In the genomic region with DNA sequence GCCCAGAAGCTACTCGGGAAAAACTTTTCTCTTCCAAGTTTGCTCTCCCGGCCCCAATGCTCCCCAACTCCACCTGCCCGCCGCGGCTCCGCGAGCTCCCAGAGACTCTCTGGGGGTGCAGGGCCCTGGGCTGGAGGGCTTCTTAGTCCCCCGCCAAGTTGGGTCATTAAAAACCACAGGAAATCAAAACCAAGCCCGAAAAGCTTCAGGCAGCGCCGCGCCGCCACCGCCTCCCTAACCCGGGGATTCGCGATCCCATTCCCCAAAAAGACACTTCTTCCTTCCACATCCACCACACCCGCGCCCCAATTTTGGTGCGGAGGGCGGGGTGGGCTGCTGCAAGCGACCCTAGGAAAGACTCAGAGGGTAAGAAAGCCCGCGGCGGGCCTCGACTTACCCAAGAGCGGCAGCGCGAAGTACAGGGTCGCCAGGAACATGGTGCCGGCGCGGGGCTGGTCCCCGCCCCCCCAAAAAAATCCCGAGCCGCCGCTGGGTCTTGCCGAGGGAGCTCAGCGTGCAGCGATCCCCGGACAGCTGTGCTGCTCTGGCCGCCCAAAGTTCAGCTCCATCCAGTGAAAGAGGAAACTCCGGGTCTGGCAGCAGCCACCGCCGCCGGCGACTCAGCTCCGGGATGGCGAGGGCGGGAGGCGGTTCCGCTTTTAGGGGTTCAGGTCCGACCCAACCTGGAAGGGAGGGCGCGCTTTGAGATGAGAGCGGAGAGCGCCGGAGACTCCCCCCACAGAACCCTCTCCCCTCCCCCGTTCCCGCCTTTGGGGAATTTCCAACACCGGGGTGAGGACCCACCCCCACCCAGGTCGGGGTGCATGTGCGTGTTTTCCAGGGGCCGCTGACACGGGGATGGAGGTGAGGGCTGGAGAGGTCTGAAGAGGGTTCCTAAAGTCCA, we compare ENCODE assay signal across 8 cellular contexts. TPM values are rescaled to one million over a fixed set of nuclear protein-coding genes. Genes with fewer than 3 reads are reported as not detected.
DNase-seq lines count a peak whose midpoint lies in the region; ATAC-seq and TF ChIP-seq lines count a peak whose summit lies in the region.
"Had no signal": no experiment of that assay in that cellular context is flagged by ENCODE, and none has a peak within 500 bp of the region (broad histone marks: within the 10 kb centered on the region; RNA-seq: fewer than 3 reads in every experiment).

No MANE protein-coding gene starts in this region.

- TF ChIP-seq CTCF in GM20000 (IDR thresholded peaks at IDR 0.05; ENCODE audit: extremely low read depth, missing control alignments): no peak
- no peak for TF ChIP-seq CTCF in spleen (IDR thresholded peaks at IDR 0.05 in 8 of 11, conservative IDR thresholded peaks at IDR 0.05 in 3 of 11)

- 1 to 7% (median 2%) methylated on average over 54 to 65 of the region's 65 CpGs for WGBS in spleen, 5 donors

- no peaks in the 10 kb centered on the region for H3K36me3 ChIP-seq in iPS-18a (ENCODE audit: control insufficient read depth, low read depth, low read length)
- H3K36me3 ChIP-seq in spleen: no peaks in the 10 kb centered on the region

- H3K4me3 Mint-ChIP-seq in activated naive CD8-positive, alpha-beta T cell treated with anti-CD3 and anti-CD28 coated beads, Interleukin-2, amount 10 ng/mL, durations not matched to agents 7 days and 5 days: peak overlapping the region; percentile 13
- no peak overlapping the region for H3K4me3 Mint-ChIP-seq in T-helper 17 cell

- peaks cover 7% of the 10 kb centered on the region for H3K4me1 Mint-ChIP-seq in activated naive CD8-positive, alpha-beta T cell treated with anti-CD3 and anti-CD28 coated beads, Interleukin-2, amount 10 ng/mL, durations not matched to agents 7 days and 5 days
- peaks cover 4% of the 10 kb centered on the region for H3K4me1 Mint-ChIP-seq in T-helper 17 cell

- H3K27me3 ChIP-seq in iPS-18a (ENCODE audit: control insufficient read depth, insufficient read depth, low read length) (peaks cover 96% of the 10 kb centered on the region), spleen (replicated peaks in 1 of 7) (peaks cover 0 to 99% (median 55%) of the 10 kb centered on the region in 7 donors)

- H3K27ac Mint-ChIP-seq in activated naive CD8-positive, alpha-beta T cell treated with anti-CD3 and anti-CD28 coated beads, Interleukin-2, amount 10 ng/mL, durations not matched to agents 7 days and 5 days: no peak overlapping the region
- no peak overlapping the region for H3K27ac Mint-ChIP-seq in T-helper 17 cell

- no peaks in the 10 kb centered on the region for H3K9me3 Mint-ChIP-seq in activated naive CD8-positive, alpha-beta T cell treated with anti-CD3 and anti-CD28 coated beads, Interleukin-2, amount 10 ng/mL, durations not matched to agents 7 days and 5 days

- H3K9me3 ChIP-seq in iPS-18a (ENCODE audit: control insufficient read depth, low read depth, low read length) (no peaks in the 10 kb centered on the region), spleen (no peaks in the 10 kb centered on the region), T-helper 17 cell (ENCODE audit: control insufficient read depth, low read length, poor library complexity, severe bottlenecking) (no peaks in the 10 kb centered on the region)

- peak; percentile 56 for DNase-seq in GM20000 (ENCODE audit: low spot score)
- DNase-seq in activated naive CD8-positive, alpha-beta T cell treated with anti-CD3 and anti-CD28 coated beads, Interleukin-2, amount 10 ng/mL, durations not matched to agents 7 days and 5 days: peak; percentile 28
- no peak for DNase-seq in spleen
- DNase-seq in stimulated activated CD4-positive, alpha-beta T cell treated with anti-CD3 and anti-CD28 coated beads, Interleukin-2, amount 100 ng/mL, for 48 hours: no peak
- DNase-seq in T-helper 17 cell: no peak
- DNase-seq: small intestine had no signal

- H3K36me3 Mint-ChIP-seq in activated naive CD8-positive, alpha-beta T cell treated with anti-CD3 and anti-CD28 coated beads, Interleukin-2, amount 10 ng/mL, durations not matched to agents 7 days and 5 days: peaks cover 1% of the 10 kb centered on the region
- peaks cover 5% of the 10 kb centered on the region for H3K36me3 Mint-ChIP-seq in T-helper 17 cell (ENCODE audit: low read depth)

- H3K4me1 ChIP-seq in iPS-18a (ENCODE audit: control insufficient read depth, low read depth, low read length): peaks cover 4% of the 10 kb centered on the region
- H3K4me1 ChIP-seq in spleen: peaks cover 2 to 41% (median 30%) of the 10 kb centered on the region in 6 donors

- peaks cover 66% of the 10 kb centered on the region for H3K27me3 Mint-ChIP-seq in activated naive CD8-positive, alpha-beta T cell treated with anti-CD3 and anti-CD28 coated beads, Interleukin-2, amount 10 ng/mL, durations not matched to agents 7 days and 5 days
- peaks cover 59% of the 10 kb centered on the region for H3K27me3 Mint-ChIP-seq in T-helper 17 cell

- POLR2A ChIA-PET in activated naive CD8-positive, alpha-beta T cell treated with anti-CD3 and anti-CD28 coated beads, Interleukin-2, amount 10 ng/mL, durations not matched to agents 7 days and 5 days (lab: Charles Lee): no interaction called here

- TF ChIP-seq POLR2A in spleen (IDR thresholded peaks at IDR 0.05): no peak

- no peak overlapping the region for H3K9ac ChIP-seq in iPS-18a (ENCODE audit: low read length)

- intact Hi-C loops in spleen (cut with DNase I; ENCODE audit: low total_unique reads): no loop called here

- H3K27ac ChIP-seq in iPS-18a (ENCODE audit: low read length): no peak overlapping the region
- peak overlapping the region in 1 of 8 donors; percentile 16 for H3K27ac ChIP-seq in spleen

- peak overlapping the region; percentile 57 for H3K4me3 ChIP-seq in iPS-18a (ENCODE audit: low read length)
- peak overlapping the region; percentile 28 to 66 (median 39) for H3K4me3 ChIP-seq in spleen

- ATAC-seq in activated naive CD8-positive, alpha-beta T cell treated with anti-CD3 and anti-CD28 coated beads, Interleukin-2, amount 10 ng/mL, durations not matched to agents 7 days and 5 days (ENCODE audit: low read depth): no peak
- no peak for ATAC-seq in T-helper 17 cell
- no peak for ATAC-seq in HG03095 (IDR thresholded peaks at IDR 0.05; ENCODE audit: unreplicated experiment)

RNA-seq across cellular contexts. Expression of a gene that starts 1.2 kb away (rescaled TPM):
- total RNA-seq in activated naive CD8-positive, alpha-beta T cell treated with anti-CD3 and anti-CD28 coated beads, Interleukin-2, amount 10 ng/mL, durations not matched to agents 7 days and 5 days: not detected
- total RNA-seq in spleen (10 to 100 TPM in 1 of 7 donors, 1 to 10 TPM in 6; 3.7 to 36.5 (median 6.5) TPM), T-helper 17 cell (not detected)
- 1 to 10 TPM in 1 of 3 donors, under 1 TPM in 2; 0.52 to 1.0 (median 0.99) TPM for polyA plus RNA-seq in spleen

RNA-seq across cellular contexts. Expression of a gene that starts 52.4 kb away (rescaled TPM):
- not detected for total RNA-seq in activated naive CD8-positive, alpha-beta T cell treated with anti-CD3 and anti-CD28 coated beads, Interleukin-2, amount 10 ng/mL, durations not matched to agents 7 days and 5 days
- total RNA-seq in spleen (not detected), T-helper 17 cell (not detected)
- not detected for polyA plus RNA-seq in spleen
- polyA plus RNA-seq: small intestine had no signal

Comparison
In these comparisons a context has a peak if more than half of its experiments do, and no peak if none do; other contexts are left out.
1. DNase-seq: peak in GM20000 (single experiment) and activated naive CD8-positive, alpha-beta T cell treated with anti-CD3 and anti-CD28 coated beads, Interleukin-2, amount 10 ng/mL, durations not matched to agents 7 days and 5 days (single experiment); none in spleen (single experiment), stimulated activated CD4-positive, alpha-beta T cell treated with anti-CD3 and anti-CD28 coated beads, Interleukin-2, amount 100 ng/mL, for 48 hours (0 of 2) and T-helper 17 cell (0 of 3).
2. RNA of a gene that starts 1.2 kb away (total RNA-seq): 3.7 to 36.5 TPM in spleen; not detected in activated naive CD8-positive, alpha-beta T cell treated with anti-CD3 and anti-CD28 coated beads, Interleukin-2, amount 10 ng/mL, durations not matched to agents 7 days and 5 days and not detected in T-helper 17 cell; every median in the first group is over 4 times any median in the second.